Comparison of ENCODE assay signal across 9 cellular contexts in genomic region chr19:51166846-51167490, GRCh38. TPM values are rescaled to one million over a fixed set of nuclear protein-coding genes. Genes with fewer than 3 reads are reported as not detected.
DNase-seq lines count a peak whose midpoint lies in the region; ATAC-seq and TF ChIP-seq lines count a peak whose summit lies in the region.
"Had no signal": no experiment of that assay in that cellular context is flagged by ENCODE, and none has a peak within 500 bp of the region (broad histone marks: within the 10 kb centered on the region; RNA-seq: fewer than 3 reads in every experiment).

No MANE protein-coding gene starts in this region.

- H3K9me3 Mint-ChIP-seq in activated naive CD8-positive, alpha-beta T cell treated with anti-CD3 and anti-CD28 coated beads, Interleukin-2, amount 10 ng/mL, durations not matched to agents 7 days and 5 days = no peaks in the 10 kb centered on the region

- H3K4me3 ChIP-seq in GM12865 (ENCODE audit: low read depth, low read length) = peak overlapping the region; percentile 11; the same call in 1 of the 2 replicates

- intact Hi-C loops in posterior vena cava (cut with DNase I) = no loop called here

- no peaks in the 10 kb centered on the region for H3K36me3 Mint-ChIP-seq in activated naive CD8-positive, alpha-beta T cell treated with anti-CD3 and anti-CD28 coated beads, Interleukin-2, amount 10 ng/mL, durations not matched to agents 7 days and 5 days
- H3K36me3 Mint-ChIP-seq: WTC11 had no signal

- H3K27ac Mint-ChIP-seq in activated naive CD8-positive, alpha-beta T cell treated with anti-CD3 and anti-CD28 coated beads, Interleukin-2, amount 10 ng/mL, durations not matched to agents 7 days and 5 days = peak overlapping the region; percentile 72
- H3K27ac Mint-ChIP-seq: WTC11 had no signal

- POLR2A ChIA-PET in activated naive CD8-positive, alpha-beta T cell treated with anti-CD3 and anti-CD28 coated beads, Interleukin-2, amount 10 ng/mL, durations not matched to agents 7 days and 5 days (lab: Charles Lee) = no interaction called here

- peaks cover 22% of the 10 kb centered on the region for H3K27me3 Mint-ChIP-seq in activated naive CD8-positive, alpha-beta T cell treated with anti-CD3 and anti-CD28 coated beads, Interleukin-2, amount 10 ng/mL, durations not matched to agents 7 days and 5 days

- peak; percentile 94 for ATAC-seq in activated naive CD8-positive, alpha-beta T cell treated with anti-CD3 and anti-CD28 coated beads, Interleukin-2, amount 10 ng/mL, durations not matched to agents 7 days and 5 days (ENCODE audit: low read depth)
- ATAC-seq in HG02840 (IDR thresholded peaks at IDR 0.05; ENCODE audit: low FRiP score, unreplicated experiment) (no peak), HG03439 (IDR thresholded peaks at IDR 0.05; ENCODE audit: unreplicated experiment) (no peak)
- ATAC-seq: WTC11 had no signal

- TF ChIP-seq CTCF in GM12865 (IDR thresholded peaks at IDR 0.05; ENCODE audit: insufficient read depth, low read depth, low read length, missing control alignments) = no peak

- peak overlapping the region; percentile 82 for H3K4me3 Mint-ChIP-seq in activated naive CD8-positive, alpha-beta T cell treated with anti-CD3 and anti-CD28 coated beads, Interleukin-2, amount 10 ng/mL, durations not matched to agents 7 days and 5 days
- H3K4me3 Mint-ChIP-seq: WTC11 had no signal

- H3K4me1 Mint-ChIP-seq in activated naive CD8-positive, alpha-beta T cell treated with anti-CD3 and anti-CD28 coated beads, Interleukin-2, amount 10 ng/mL, durations not matched to agents 7 days and 5 days = peaks cover 44% of the 10 kb centered on the region

- DNase-seq in GM12865 (ENCODE audit: low read depth) = peak; percentile 71
- peak; percentile 65 for DNase-seq in NOMO-1 treated with DMSO at 0.1 percent for 48 hours (lab: John Stamatoyannopoulos, UW; ENCODE audit: unreplicated experiment)
- DNase-seq in activated naive CD8-positive, alpha-beta T cell treated with anti-CD3 and anti-CD28 coated beads, Interleukin-2, amount 10 ng/mL, durations not matched to agents 7 days and 5 days = peak; percentile 67
- DNase-seq in posterior vena cava (ENCODE audit: low spot score) = peak; percentile 78
- no peak for DNase-seq in NCI-H2171 treated with DMSO at 0.1 percent for 48 hours (lab: John Stamatoyannopoulos, UW)
- DNase-seq in activated effector memory CD4-positive, alpha-beta T cell treated with Interleukin-2 at 50 U/mL for 16 hours = no peak

RNA-seq across cellular contexts. Expression of gene SIGLEC7, which starts 24.9 kb away (rescaled TPM):
- total RNA-seq in activated naive CD8-positive, alpha-beta T cell treated with anti-CD3 and anti-CD28 coated beads, Interleukin-2, amount 10 ng/mL, durations not matched to agents 7 days and 5 days = under 1 TPM; 0.33 to 0.40 TPM
- total RNA-seq in posterior vena cava = 1 to 10 TPM; 1.8 to 5.5 TPM
- total RNA-seq: WTC11 had no signal

RNA-seq across cellular contexts. Expression of gene SIGLEC9, which starts 42.3 kb away (rescaled TPM):
- total RNA-seq in activated naive CD8-positive, alpha-beta T cell treated with anti-CD3 and anti-CD28 coated beads, Interleukin-2, amount 10 ng/mL, durations not matched to agents 7 days and 5 days = 1 to 10 TPM; 1.3 to 2.0 TPM
- 10 to 100 TPM in 1 of 2 donors, 1 to 10 TPM in 1; 8.7 to 12.6 TPM for total RNA-seq in posterior vena cava
- total RNA-seq: WTC11 had no signal

RNA-seq across cellular contexts. Expression of gene CD33, which starts 57.9 kb away (rescaled TPM):
- total RNA-seq in activated naive CD8-positive, alpha-beta T cell treated with anti-CD3 and anti-CD28 coated beads, Interleukin-2, amount 10 ng/mL, durations not matched to agents 7 days and 5 days = 10 to 100 TPM in 1 of 2 experiments, 1 to 10 TPM in 1; 7.7 to 10.6 TPM
- 10 to 100 TPM in 1 of 2 donors, 1 to 10 TPM in 1; 10.0 to 17.4 TPM for total RNA-seq in posterior vena cava

RNA-seq across cellular contexts. Expression of gene CTU1, which starts 58.8 kb away (rescaled TPM):
- total RNA-seq in activated naive CD8-positive, alpha-beta T cell treated with anti-CD3 and anti-CD28 coated beads, Interleukin-2, amount 10 ng/mL, durations not matched to agents 7 days and 5 days = 10 to 100 TPM in 1 of 2 experiments, 1 to 10 TPM in 1; 9.4 to 10.1 TPM
- total RNA-seq in posterior vena cava = 1 to 10 TPM; 3.7 to 5.0 TPM

Comparison
In these comparisons a context has a peak if more than half of its experiments do, and no peak if none do; other contexts are left out.
1. DNase-seq: peak in GM12865 (single experiment), NOMO-1 treated with DMSO at 0.1 percent for 48 hours (single experiment), activated naive CD8-positive, alpha-beta T cell treated with anti-CD3 and anti-CD28 coated beads, Interleukin-2, amount 10 ng/mL, durations not matched to agents 7 days and 5 days (single experiment) and posterior vena cava (single experiment); none in NCI-H2171 treated with DMSO at 0.1 percent for 48 hours (single experiment) and activated effector memory CD4-positive, alpha-beta T cell treated with Interleukin-2 at 50 U/mL for 16 hours (single experiment).